In genomic region chr10:124512600-124512999, GRCh38 we compare ENCODE assay signal across 25 cellular contexts. TPM values are rescaled to one million over a fixed set of nuclear protein-coding genes. Genes with fewer than 3 reads are reported as not detected.
A peak's percentile ranks its signal among the peaks of the same experiment; 100 is the strongest.
DNase-seq lines count a peak whose midpoint lies in the region; ATAC-seq, FAIRE-seq and TF ChIP-seq lines count a peak whose summit lies in the region.
"Had no signal": no experiment of that assay in that cellular context is flagged by ENCODE, and none has a peak within 500 bp of the region (broad histone marks: within the 10 kb centered on the region; RNA-seq: fewer than 3 reads in every experiment).

No MANE protein-coding gene starts in this region.

- H3K27ac ChIP-seq in K562 (ENCODE audit: extremely low read depth, low read depth, low read length), result no peak overlapping the region
- H3K27ac ChIP-seq in neural progenitor cell, result no peak overlapping the region
- H3K27ac ChIP-seq in sigmoid colon, result no peak overlapping the region
- H3K27ac ChIP-seq: 22Rv1, BLaER1, C4-2B had no signal

- H3K9me3 Mint-ChIP-seq in activated naive CD4-positive, alpha-beta T cell treated with anti-CD3 and anti-CD28 coated beads for 36 hours, result no peaks in the 10 kb centered on the region
- H3K9me3 Mint-ChIP-seq in neural progenitor cell, result peaks cover 2% of the 10 kb centered on the region
- H3K9me3 Mint-ChIP-seq: CD4-positive, alpha-beta T cell; CD8-positive, alpha-beta memory T cell had no signal

- H4K20me1 ChIP-seq in K562 (replicated peaks; ENCODE audit: control insufficient read depth, insufficient read depth, low read length) (no peaks in the 10 kb centered on the region; the same call in 1 of the 2 replicates), neural progenitor cell (ENCODE audit: low read depth) (no peaks in the 10 kb centered on the region)
- H4K20me1 ChIP-seq: BLaER1 had no signal

- H3K27me3 Mint-ChIP-seq in activated naive CD4-positive, alpha-beta T cell treated with anti-CD3 and anti-CD28 coated beads for 36 hours (ENCODE audit: low read depth), result no peaks in the 10 kb centered on the region
- H3K27me3 Mint-ChIP-seq in neural progenitor cell (ENCODE audit: insufficient read depth, low read depth), result peaks cover 9% of the 10 kb centered on the region
- H3K27me3 Mint-ChIP-seq: B cell; CD4-positive, alpha-beta T cell; CD8-positive, alpha-beta memory T cell had no signal

- CTCF ChIA-PET in activated naive CD4-positive, alpha-beta T cell treated with anti-CD3 and anti-CD28 coated beads for 36 hours (lab: Charles Lee), result no interaction called here
- CTCF ChIA-PET in K562 (lab: Yijun Ruan, JAX; ENCODE audit: low intra/inter-chr PET ratio), result no interaction called here

- no peaks in the 10 kb centered on the region for H3K9me1 ChIP-seq in K562 (ENCODE audit: control insufficient read depth, insufficient read depth, low read length)

- H3K36me3 ChIP-seq in K562 (ENCODE audit: control insufficient read depth, insufficient read depth, low read length), result no peaks in the 10 kb centered on the region
- no peaks in the 10 kb centered on the region for H3K36me3 ChIP-seq in neural progenitor cell
- H3K36me3 ChIP-seq in sigmoid colon, result no peaks in the 10 kb centered on the region
- H3K36me3 ChIP-seq: BLaER1, HAP-1 had no signal

- H3K4me1 ChIP-seq in K562 (replicated peaks in 1 of 2; ENCODE audit: control insufficient read depth in 2 of 2, insufficient read depth in 2 of 2, low read length in 2 of 2), result peaks cover 0 to 9% of the 10 kb centered on the region in 2 experiments; a peak in 2 of 5 replicates
- peaks cover 4% of the 10 kb centered on the region for H3K4me1 ChIP-seq in neural progenitor cell
- peaks cover 0 to 21% (median 14%) of the 10 kb centered on the region in 4 donors for H3K4me1 ChIP-seq in sigmoid colon
- H3K4me1 ChIP-seq: HAP-1 had no signal

- no peak overlapping the region for H3K4me2 ChIP-seq in K562 (ENCODE audit: insufficient read depth, low read length)
- no peak overlapping the region for H3K4me2 ChIP-seq in neural progenitor cell
- H3K4me2 ChIP-seq: BLaER1 had no signal

- TF ChIP-seq POLR2A in K562 (conservative IDR thresholded peaks at IDR 0.05) (no peak), sigmoid colon (IDR thresholded peaks at IDR 0.05) (no peak)

- peaks cover 0 to 17% of the 10 kb centered on the region in 2 experiments; a peak in 3 of 5 replicates for H3K27me3 ChIP-seq in K562 (ENCODE audit: control insufficient read depth in 2 of 2, insufficient read depth in 2 of 2, low read length in 2 of 2)
- H3K27me3 ChIP-seq in neural progenitor cell, result no peaks in the 10 kb centered on the region
- no peaks in the 10 kb centered on the region for H3K27me3 ChIP-seq in sigmoid colon
- H3K27me3 ChIP-seq: BLaER1 had no signal

- no peaks in the 10 kb centered on the region for H3K9me3 ChIP-seq in K562 (replicated peaks; ENCODE audit: control insufficient read depth, insufficient read depth, low read depth, low read length)
- H3K9me3 ChIP-seq in neural progenitor cell (ENCODE audit: low read depth), result no peaks in the 10 kb centered on the region
- H3K9me3 ChIP-seq in sigmoid colon, result no peaks in the 10 kb centered on the region
- H3K9me3 ChIP-seq: BLaER1, HAP-1 had no signal

- TF ChIP-seq CTCF in K562 (IDR thresholded peaks at IDR 0.05 in 2 of 3, conservative IDR thresholded peaks at IDR 0.05 in 1 of 3; ENCODE audit: insufficient read depth in 2 of 3, low read depth in 1 of 3, low read length in 3 of 3), result no peak
- no peak for TF ChIP-seq CTCF in neural progenitor cell (IDR thresholded peaks at IDR 0.05)
- no peak for TF ChIP-seq CTCF in sigmoid colon (IDR thresholded peaks at IDR 0.05)

- H2AFZ ChIP-seq in K562 (ENCODE audit: low read depth, low read length), result no peak overlapping the region
- H2AFZ ChIP-seq in neural progenitor cell (replicated peaks), result no peak overlapping the region

- no peaks in the 10 kb centered on the region for H3K36me3 Mint-ChIP-seq in activated naive CD4-positive, alpha-beta T cell treated with anti-CD3 and anti-CD28 coated beads for 36 hours (ENCODE audit: low read depth)
- H3K36me3 Mint-ChIP-seq in neural progenitor cell, result peaks cover 4% of the 10 kb centered on the region

- in situ Hi-C loops in K562 (cut with MboI), result loop anchor here (25.0 kb wide), 1 partner anchor 500 kb away; no protein-coding TSS in a partner anchor

- H3K27ac Mint-ChIP-seq in activated naive CD4-positive, alpha-beta T cell treated with anti-CD3 and anti-CD28 coated beads for 36 hours, result peak overlapping the region; percentile 53
- H3K27ac Mint-ChIP-seq in neural progenitor cell, result no peak overlapping the region
- H3K27ac Mint-ChIP-seq: B cell; CD4-positive, alpha-beta T cell; CD8-positive, alpha-beta memory T cell had no signal

- no TSS peak for BruUV-seq in K562 (replicated peaks; lab: Mats Ljungman, UMichigan)

- POLR2A ChIA-PET in K562 (lab: Yijun Ruan, JAX), result no interaction called here

- intact Hi-C loops in activated naive CD4-positive, alpha-beta T cell treated with anti-CD3 and anti-CD28 coated beads for 36 hours (cut with micrococcal nuclease), result no loop called here
- intact Hi-C loops in K562 (cut with micrococcal nuclease) (no loop called here), sigmoid colon (cut with DNase I) (no loop called here)

- H3K4me1 Mint-ChIP-seq in activated naive CD4-positive, alpha-beta T cell treated with anti-CD3 and anti-CD28 coated beads for 36 hours (ENCODE audit: low read depth), result peaks cover 4% of the 10 kb centered on the region
- H3K4me1 Mint-ChIP-seq in neural progenitor cell, result peaks cover 8% of the 10 kb centered on the region
- H3K4me1 Mint-ChIP-seq: B cell had no signal

- H3K4me3 Mint-ChIP-seq in activated naive CD4-positive, alpha-beta T cell treated with anti-CD3 and anti-CD28 coated beads for 36 hours, result no peak overlapping the region
- H3K4me3 Mint-ChIP-seq in neural progenitor cell, result peak overlapping the region; percentile 24
- H3K4me3 Mint-ChIP-seq: B cell; CD4-positive, alpha-beta T cell; CD8-positive, alpha-beta memory T cell had no signal

- H3K4me3 ChIP-seq in K562 (no peak overlapping the region), neural progenitor cell (no peak overlapping the region), sigmoid colon (no peak overlapping the region)
- H3K4me3 ChIP-seq: BLaER1, HAP-1 had no signal

- no peak for TF ChIP-seq RAD21 in K562 (CRISPR knock-in tag; conservative IDR thresholded peaks at IDR 0.05 in 1 of 2, IDR thresholded peaks at IDR 0.05 in 1 of 2)

- no peak overlapping the region for H3K9ac ChIP-seq in K562 (ENCODE audit: insufficient read depth in 1 of 2, low read depth in 2 of 2, low read length in 2 of 2)
- H3K9ac ChIP-seq in neural progenitor cell, result no peak overlapping the region
- H3K9ac ChIP-seq: BLaER1 had no signal

- no peak for TF ChIP-seq EP300 in K562 (IDR thresholded peaks at IDR 0.05; ENCODE audit: low read length)
- TF ChIP-seq EP300 in sigmoid colon (IDR thresholded peaks at IDR 0.05), result no peak

- no peaks in the 10 kb centered on the region for H3F3A ChIP-seq in neural progenitor cell (ENCODE audit: low read depth)

- DNase-seq in activated naive CD4-positive, alpha-beta T cell treated with anti-CD3 and anti-CD28 coated beads for 36 hours, result no peak
- no peak for DNase-seq in activated naive CD4-positive, alpha-beta T cell (lab: John Stamatoyannopoulos, UW)
- DNase-seq in K562 (ENCODE audit: extremely low read depth in 1 of 4, low spot score in 3 of 4), result no peak
- DNase-seq in neural progenitor cell (ENCODE audit: low spot score), result peak; percentile 1
- peak; percentile 26 for DNase-seq in sigmoid colon
- no peak for DNase-seq in NCI-H2171 (lab: John Stamatoyannopoulos, UW)
- no peak for DNase-seq in GDM1 (lab: John Stamatoyannopoulos, UW)
- no peak for DNase-seq in mesenteric fat pad (ENCODE audit: low spot score)
- DNase-seq: CD4-positive, alpha-beta T cell; DMS 273 treated with DMSO at 0.1 percent for 48 hours; DMS79; EL; GF-D8; GOT3 had no signal

- 55% methylated on average over 4 of the region's 8 CpGs for WGBS in K562 (ENCODE audit: insufficient coverage, low coverage, missing lambda C conversion rate)
- WGBS in sigmoid colon, 2 donors, result 96 to 97% methylated on average over 6 to 8 of the region's 8 CpGs

- no peak for FAIRE-seq in K562 (lab: Jason Lieb, UNC)
- FAIRE-seq: A204.1, D721Med, GM12891, GM18507, H54 had no signal

- no peak for ATAC-seq in K562

- H3K79me2 ChIP-seq in K562 (ENCODE audit: control insufficient read depth, insufficient read depth, low read length) (no peaks in the 10 kb centered on the region), neural progenitor cell (ENCODE audit: low read depth) (no peaks in the 10 kb centered on the region)

TF ChIP-seq in K562, 482 proteins besides CTCF, POLR2A, EP300 and RAD21 (continues in another document):
- no peak for TF ChIP-seq THAP7 (CRISPR knock-in tag; IDR thresholded peaks at IDR 0.05)
- no peak for TF ChIP-seq RNF2 (IDR thresholded peaks at IDR 0.05)

RNA-seq across cellular contexts. Expression of gene LHPP, which starts 51.0 kb away (rescaled TPM):
- 10 to 100 TPM; 17.7 TPM for total RNA-seq in activated naive CD4-positive, alpha-beta T cell treated with anti-CD3 and anti-CD28 coated beads for 36 hours
- total RNA-seq in K562 (2011; cell fraction: chromatin; rRNA removed; ENCODE audit: low replicate concordance), result 4.8 and 10.8 TPM in 2 replicates
- total RNA-seq in K562 (2011; cell fraction: nucleolus; rRNA removed), result 8.4 and 8.8 TPM in 2 replicates
- 5.4 and 5.6 TPM in 2 replicates for total RNA-seq in K562 (2011; cell fraction: nucleoplasm; rRNA removed)
- 2.4 and 6.0 TPM in 2 replicates for total RNA-seq in K562 (2014; rRNA removed)
- 2.2 and 3.3 TPM in 2 replicates for total RNA-seq in K562 (2014; rRNA removed; fragmentation: Illumina TruSeq; extraction: Trizol)
- 3.0 and 3.3 TPM in 2 replicates for total RNA-seq in K562 (2015; rRNA removed; fragmentation: Illumina TruSeq; extraction: Trizol)
- total RNA-seq in K562 (2021), result 5.3 and 6.3 TPM in 2 replicates
- polyA plus RNA-seq in K562 (2011; rRNA removed), result 6.6 and 7.4 TPM in 2 replicates
- polyA plus RNA-seq in K562 (2011; cell fraction: cytosol; rRNA removed), result 5.8 and 6.9 TPM in 2 replicates
- 8.0 and 9.5 TPM in 2 replicates for polyA plus RNA-seq in K562 (2011; cell fraction: nucleus; rRNA removed)
- 7.6 and 10.8 TPM in 2 replicates for polyA plus RNA-seq in K562 (2012)
- polyA plus RNA-seq in K562 (2014; fragmentation: Illumina TruSeq; extraction: Trizol), result 3.0 and 3.2 TPM in 2 replicates
- polyA plus RNA-seq in K562 (2014; fragmentation: Nextera tagmentation; extraction: Ambion mirVana), result under 1 TPM; 0.34 to 0.56 TPM
- 4.1 and 6.4 TPM in 2 replicates for polyA plus RNA-seq in K562 (2014; rRNA removed)
- 2.7 and 4.6 TPM in 2 replicates for polyA minus RNA-seq in K562 (2011; rRNA and poly(A)+ RNA removed)
- polyA minus RNA-seq in K562 (2011; cell fraction: cytosol; rRNA and poly(A)+ RNA removed), result 2.4 and 4.1 TPM in 2 replicates
- 2.6 and 3.4 TPM in 2 replicates for polyA minus RNA-seq in K562 (2011; cell fraction: nucleus; rRNA and poly(A)+ RNA removed)
- total RNA-seq in neural progenitor cell (ENCODE audit: low replicate concordance), result 23.3 and 24.5 TPM in 2 replicates
- 10 to 100 TPM; 17.5 to 35.7 (median 24.9) TPM for total RNA-seq in sigmoid colon
- 10 to 100 TPM; 17.1 to 22.8 (median 20.6) TPM for polyA plus RNA-seq in sigmoid colon
- total RNA-seq in mesenteric fat pad, result 15.9 TPM

Comparison
In these comparisons a context has a peak if more than half of its experiments do, and no peak if none do; other contexts are left out.
1. DNase-seq: peak in neural progenitor cell (single experiment) and sigmoid colon (single experiment); none in activated naive CD4-positive, alpha-beta T cell treated with anti-CD3 and anti-CD28 coated beads for 36 hours (single experiment), activated naive CD4-positive, alpha-beta T cell (0 of 4), K562 (0 of 4), NCI-H2171 (single experiment), GDM1 (single experiment) and mesenteric fat pad (single experiment).